In the genomic region with DNA sequence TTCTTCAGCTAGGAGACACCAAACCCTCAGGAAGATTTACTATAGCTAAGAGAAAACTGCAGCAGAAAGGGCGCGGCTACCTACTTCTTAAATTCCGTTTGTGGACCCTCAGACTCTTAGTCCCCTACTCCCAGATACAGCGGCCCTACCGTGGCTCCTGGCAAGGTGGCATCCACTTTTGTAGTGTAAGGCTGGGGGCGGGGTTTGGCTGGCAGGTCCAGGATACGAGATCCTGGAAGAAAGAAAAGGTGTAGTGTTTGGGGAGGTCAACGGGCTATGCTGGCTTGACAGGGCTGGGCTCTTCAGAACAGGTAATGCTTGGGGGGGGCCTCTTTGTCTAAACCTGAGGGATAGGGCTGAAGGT, we compare ENCODE assay signal across 6 cellular contexts. TPM values are rescaled to one million over a fixed set of nuclear protein-coding genes. Genes with fewer than 3 reads are reported as not detected.
DNase-seq lines count a peak whose midpoint lies in the region; ATAC-seq and TF ChIP-seq lines count a peak whose summit lies in the region.

No MANE protein-coding gene starts in this region.

- peak overlapping the region; percentile 89 to 92 (median 90) for H3K27ac ChIP-seq in esophagus muscularis mucosa (replicated peaks in 1 of 4)
- H3K27ac ChIP-seq in stomach smooth muscle (ENCODE audit: low read length) = peak overlapping the region; percentile 86

- H3K36me3 Mint-ChIP-seq in stimulated activated naive CD8-positive, alpha-beta T cell treated with anti-CD3 and anti-CD28 coated beads, Interleukin-15, Interleukin-2, amounts not matched to agents 100 ng/mL and 50 ng/mL, for 24 hours (ENCODE audit: low read depth) = peaks cover 4% of the 10 kb centered on the region

- H3K27me3 Mint-ChIP-seq in stimulated activated naive CD8-positive, alpha-beta T cell treated with anti-CD3 and anti-CD28 coated beads, Interleukin-15, Interleukin-2, amounts not matched to agents 100 ng/mL and 50 ng/mL, for 24 hours = no peaks in the 10 kb centered on the region

- H3K9me3 ChIP-seq in esophagus muscularis mucosa = no peaks in the 10 kb centered on the region
- H3K9me3 ChIP-seq in stomach smooth muscle (ENCODE audit: control insufficient read depth in 2 of 2, low read length in 2 of 2) = no peaks in the 10 kb centered on the region

- H3K4me3 ChIP-seq in esophagus muscularis mucosa (peak overlapping the region; percentile 57 to 69 (median 66)), stomach smooth muscle (ENCODE audit: low read length in 2 of 2) (peak overlapping the region; percentile 83 to 94)

- TF ChIP-seq EP300 in esophagus muscularis mucosa (IDR thresholded peaks at IDR 0.05) = no peak

- peak overlapping the region; percentile 72 to 73 for H3K9ac ChIP-seq in stomach smooth muscle (ENCODE audit: low read length in 2 of 2)

- no peak for ATAC-seq in stimulated activated naive CD8-positive, alpha-beta T cell treated with anti-CD3 and anti-CD28 coated beads, Interleukin-15, Interleukin-2, amounts not matched to agents 100 U/mL and 50 U/mL, for 24 hours
- ATAC-seq in GM21619 (IDR thresholded peaks at IDR 0.05; ENCODE audit: unreplicated experiment) = no peak

- TF ChIP-seq CTCF in esophagus muscularis mucosa (IDR thresholded peaks at IDR 0.05) = no peak

- H3K36me3 ChIP-seq in esophagus muscularis mucosa = peaks cover 0 to 3% (median 2%) of the 10 kb centered on the region in 4 donors
- H3K36me3 ChIP-seq in stomach smooth muscle (ENCODE audit: control insufficient read depth in 2 of 2, insufficient read depth in 2 of 2, low read length in 2 of 2) = peaks cover 0 to under 1% of the 10 kb centered on the region in 2 donors

- no peak for TF ChIP-seq POLR2A in esophagus muscularis mucosa (IDR thresholded peaks at IDR 0.05; ENCODE audit: low read depth)

- no peaks in the 10 kb centered on the region for H3K27me3 ChIP-seq in esophagus muscularis mucosa
- H3K27me3 ChIP-seq in stomach smooth muscle (ENCODE audit: control insufficient read depth in 1 of 2, insufficient read depth in 2 of 2, low read length in 2 of 2) = no peaks in the 10 kb centered on the region

- intact Hi-C loops in esophagus muscularis mucosa (cut with DNase I) = no loop called here

- H3K4me1 Mint-ChIP-seq in stimulated activated naive CD8-positive, alpha-beta T cell treated with anti-CD3 and anti-CD28 coated beads, Interleukin-15, Interleukin-2, amounts not matched to agents 100 ng/mL and 50 ng/mL, for 24 hours (ENCODE audit: low read depth) = peaks cover 60% of the 10 kb centered on the region

- WGBS in esophagus muscularis mucosa = 0% methylated on average over 7 of the region's 8 CpGs

- no peaks in the 10 kb centered on the region for H3K9me3 Mint-ChIP-seq in stimulated activated naive CD8-positive, alpha-beta T cell treated with anti-CD3 and anti-CD28 coated beads, Interleukin-15, Interleukin-2, amounts not matched to agents 100 ng/mL and 50 ng/mL, for 24 hours

- H3K4me3 Mint-ChIP-seq in stimulated activated naive CD8-positive, alpha-beta T cell treated with anti-CD3 and anti-CD28 coated beads, Interleukin-15, Interleukin-2, amounts not matched to agents 100 ng/mL and 50 ng/mL, for 24 hours = peak overlapping the region; percentile 93

- DNase-seq in stimulated activated naive CD8-positive, alpha-beta T cell treated with anti-CD3 and anti-CD28 coated beads, Interleukin-15, Interleukin-2, amounts not matched to agents 100 U/mL and 50 U/mL, for 24 hours = no peak
- no peak for DNase-seq in esophagus muscularis mucosa (ENCODE audit: extremely low spot score)
- no peak for DNase-seq in NCI-H1417 treated with DMSO at 0.1 percent for 48 hours (lab: John Stamatoyannopoulos, UW)

- H3K4me1 ChIP-seq in esophagus muscularis mucosa (peaks cover 22 to 45% (median 43%) of the 10 kb centered on the region in 4 donors), stomach smooth muscle (ENCODE audit: control insufficient read depth, insufficient read depth, low read length) (peaks cover 19% of the 10 kb centered on the region)

- peak overlapping the region; percentile 96 for H3K27ac Mint-ChIP-seq in stimulated activated naive CD8-positive, alpha-beta T cell treated with anti-CD3 and anti-CD28 coated beads, Interleukin-15, Interleukin-2, amounts not matched to agents 100 ng/mL and 50 ng/mL, for 24 hours

RNA-seq across cellular contexts. Expression of a gene that starts 0.3 kb away (rescaled TPM):
- 1 to 10 TPM; 2.9 to 7.6 (median 6.8) TPM for total RNA-seq in esophagus muscularis mucosa

RNA-seq across cellular contexts. Expression of a gene that starts 4.6 kb away (rescaled TPM):
- total RNA-seq in esophagus muscularis mucosa = 100 to 1,000 TPM in 3 of 4 donors, 10 to 100 TPM in 1; 74.3 to 114 (median 104) TPM

RNA-seq across cellular contexts. Expression of a gene that starts 9.5 kb away (rescaled TPM):
- total RNA-seq in esophagus muscularis mucosa = 100 to 1,000 TPM; 175 to 238 (median 216) TPM

RNA-seq across cellular contexts. Expression of a gene that starts 9.6 kb away (rescaled TPM):
- 10 to 100 TPM; 12.5 to 20.4 (median 17.6) TPM for total RNA-seq in esophagus muscularis mucosa

RNA-seq across cellular contexts. Expression of a gene that starts 18.2 kb away (rescaled TPM):
- 10 to 100 TPM; 41.1 to 56.3 (median 46.6) TPM for total RNA-seq in esophagus muscularis mucosa
